ENCODE assay signal across 9 cellular contexts in genomic region chrX:24647257-24648058, GRCh38. TPM values are rescaled to one million over a fixed set of nuclear protein-coding genes. Genes with fewer than 3 reads are reported as not detected.
DNase-seq lines count a peak whose midpoint lies in the region; ATAC-seq lines count a peak whose summit lies in the region.
"Had no signal": no experiment of that assay in that cellular context is flagged by ENCODE, and none has a peak within 500 bp of the region (broad histone marks: within the 10 kb centered on the region; RNA-seq: fewer than 3 reads in every experiment).

Gene PCYT1B, minus strand, starts transcription at chrX:24647347. Its CDS starts 242 bp downstream, at chrX:24647105.

- no peaks in the 10 kb centered on the region for H3K36me3 ChIP-seq in muscle layer of colon (ENCODE audit: insufficient read depth, low read length)

- peaks cover 16% of the 10 kb centered on the region for H3K4me1 Mint-ChIP-seq in activated T-cell treated with anti-CD3 and anti-CD28 coated beads, Interleukin-2, amount 50 U/mL, for 24 hours (ENCODE audit: low read depth)

- peak; percentile 59 for ATAC-seq in GM18517 (IDR thresholded peaks at IDR 0.05; ENCODE audit: unreplicated experiment)
- peak; percentile 95 for ATAC-seq in HG03432 (IDR thresholded peaks at IDR 0.05; ENCODE audit: unreplicated experiment)

- H3K27me3 Mint-ChIP-seq in activated T-cell treated with anti-CD3 and anti-CD28 coated beads, Interleukin-2, amount 50 U/mL, for 24 hours: peaks cover 63% of the 10 kb centered on the region

- H3K36me3 Mint-ChIP-seq in activated T-cell treated with anti-CD3 and anti-CD28 coated beads, Interleukin-2, amount 50 U/mL, for 24 hours (ENCODE audit: low read depth): no peaks in the 10 kb centered on the region

- H3K9ac ChIP-seq in muscle layer of colon (ENCODE audit: low read length): no peak within 1 kb of the TSS

- no peaks in the 10 kb centered on the region for H3K9me3 Mint-ChIP-seq in activated T-cell treated with anti-CD3 and anti-CD28 coated beads, Interleukin-2, amount 50 U/mL, for 24 hours

- peak within 1 kb of the TSS; percentile 62 for H3K4me3 Mint-ChIP-seq in activated T-cell treated with anti-CD3 and anti-CD28 coated beads, Interleukin-2, amount 50 U/mL, for 24 hours

- H3K4me3 ChIP-seq in muscle layer of colon (ENCODE audit: low read depth in 1 of 2, low read length in 2 of 2): peak within 1 kb of the TSS in 1 of 2 donors; percentile 64

- DNase-seq in NCI-H774 (lab: John Stamatoyannopoulos, UW): peak; percentile 74
- peak; percentile 66 for DNase-seq in activated T-cell treated with anti-CD3 and anti-CD28 coated beads, Interleukin-2, amount 50 U/mL, for 24 hours
- DNase-seq in epithelial cell of prostate (ENCODE audit: low read depth, low spot score): peak; percentile 0
- peak; percentile 6 to 19 for DNase-seq in stimulated activated CD8-positive, alpha-beta memory T cell treated with anti-CD3 and anti-CD28 coated beads, Interleukin-4, amount 100 ng/mL, for 1 hour (ENCODE audit: low read depth in 2 of 2, low spot score in 1 of 2)
- DNase-seq in A172 (ENCODE audit: low spot score): no peak

- H3K9me3 ChIP-seq in muscle layer of colon (ENCODE audit: low read length): no peaks in the 10 kb centered on the region

- peaks cover 5% of the 10 kb centered on the region for H3K4me1 ChIP-seq in muscle layer of colon (ENCODE audit: insufficient read depth, low read length)

- no peak within 1 kb of the TSS for H3K27ac ChIP-seq in epithelial cell of prostate
- H3K27ac ChIP-seq in muscle layer of colon (ENCODE audit: low read depth, low read length): peak within 1 kb of the TSS; percentile 23

- no peak within 1 kb of the TSS for H3K27ac Mint-ChIP-seq in activated T-cell treated with anti-CD3 and anti-CD28 coated beads, Interleukin-2, amount 50 U/mL, for 24 hours

- H3K27me3 ChIP-seq in muscle layer of colon (ENCODE audit: control insufficient read depth in 1 of 2, insufficient read depth in 2 of 2, low read length in 2 of 2): peaks cover 0 to 10% of the 10 kb centered on the region in 2 donors

RNA-seq across cellular contexts. Expression of gene PCYT1B, which starts in this region (rescaled TPM):
- not detected in 2 replicates for total RNA-seq in A172 (2014; rRNA removed; shearing (Covaris generic))
- total RNA-seq: subcutaneous adipose tissue had no signal
